1 cellular context compared by ENCODE assay signal in the genomic region with DNA sequence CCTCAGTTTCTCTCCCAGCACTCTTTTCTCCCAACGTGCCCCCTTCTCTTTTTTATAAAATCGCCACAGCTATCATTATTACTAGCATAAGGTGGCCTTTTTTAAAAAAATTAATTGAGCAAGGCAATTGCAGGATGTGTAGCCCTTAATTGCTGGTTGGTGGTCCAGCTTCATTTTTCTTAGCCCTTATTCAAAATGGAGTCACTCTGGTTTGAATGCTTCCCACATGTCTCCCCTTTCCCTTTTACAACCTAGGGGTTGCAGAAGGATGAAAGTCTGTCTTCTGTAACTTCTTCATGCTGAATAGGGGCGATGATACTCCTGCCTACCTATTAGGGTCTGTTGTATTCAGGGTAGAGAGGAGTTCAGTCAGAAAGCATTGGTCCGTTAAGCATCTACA.
TF ChIP-seq lines count a peak whose summit lies in the region.

No MANE protein-coding gene starts in this region.

TF ChIP-seq in K562, 482 proteins besides CTCF, POLR2A, EP300 and RAD21 (continued from another document and continues in another):
- TF ChIP-seq, protein P1, sequence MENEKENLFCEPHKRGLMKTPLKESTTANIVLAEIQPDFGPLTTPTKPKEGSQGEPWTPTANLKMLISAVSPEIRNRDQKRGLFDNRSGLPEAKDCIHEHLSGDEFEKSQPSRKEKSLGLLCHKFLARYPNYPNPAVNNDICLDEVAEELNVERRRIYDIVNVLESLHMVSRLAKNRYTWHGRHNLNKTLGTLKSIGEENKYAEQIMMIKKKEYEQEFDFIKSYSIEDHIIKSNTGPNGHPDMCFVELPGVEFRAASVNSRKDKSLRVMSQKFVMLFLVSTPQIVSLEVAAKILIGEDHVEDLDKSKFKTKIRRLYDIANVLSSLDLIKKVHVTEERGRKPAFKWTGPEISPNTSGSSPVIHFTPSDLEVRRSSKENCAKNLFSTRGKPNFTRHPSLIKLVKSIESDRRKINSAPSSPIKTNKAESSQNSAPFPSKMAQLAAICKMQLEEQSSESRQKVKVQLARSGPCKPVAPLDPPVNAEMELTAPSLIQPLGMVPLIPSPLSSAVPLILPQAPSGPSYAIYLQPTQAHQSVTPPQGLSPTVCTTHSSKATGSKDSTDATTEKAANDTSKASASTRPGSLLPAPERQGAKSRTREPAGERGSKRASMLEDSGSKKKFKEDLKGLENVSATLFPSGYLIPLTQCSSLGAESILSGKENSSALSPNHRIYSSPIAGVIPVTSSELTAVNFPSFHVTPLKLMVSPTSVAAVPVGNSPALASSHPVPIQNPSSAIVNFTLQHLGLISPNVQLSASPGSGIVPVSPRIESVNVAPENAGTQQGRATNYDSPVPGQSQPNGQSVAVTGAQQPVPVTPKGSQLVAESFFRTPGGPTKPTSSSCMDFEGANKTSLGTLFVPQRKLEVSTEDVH (IDR thresholded peaks at IDR 0.05; ENCODE audit: low read depth, partially characterized antibody) = no peak
- TF ChIP-seq PCBP1 (IDR thresholded peaks at IDR 0.05; ENCODE audit: low read depth, low read length, poor library complexity, severe bottlenecking) = no peak
- no peak for TF ChIP-seq EWSR1 (IDR thresholded peaks at IDR 0.05; ENCODE audit: borderline replicate concordance, low read depth, partially characterized antibody)
- TF ChIP-seq PHB (CRISPR knock-in tag; IDR thresholded peaks at IDR 0.05) = no peak
- no peak for TF ChIP-seq ZNF143 (CRISPR knock-in tag; IDR thresholded peaks at IDR 0.05)
- no peak for TF ChIP-seq PML (IDR thresholded peaks at IDR 0.05; ENCODE audit: low read length)
- TF ChIP-seq, protein P2, sequence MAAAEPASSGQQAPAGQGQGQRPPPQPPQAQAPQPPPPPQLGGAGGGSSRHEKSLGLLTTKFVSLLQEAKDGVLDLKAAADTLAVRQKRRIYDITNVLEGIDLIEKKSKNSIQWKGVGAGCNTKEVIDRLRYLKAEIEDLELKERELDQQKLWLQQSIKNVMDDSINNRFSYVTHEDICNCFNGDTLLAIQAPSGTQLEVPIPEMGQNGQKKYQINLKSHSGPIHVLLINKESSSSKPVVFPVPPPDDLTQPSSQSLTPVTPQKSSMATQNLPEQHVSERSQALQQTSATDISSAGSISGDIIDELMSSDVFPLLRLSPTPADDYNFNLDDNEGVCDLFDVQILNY (CRISPR knock-in tag; IDR thresholded peaks at IDR 0.05) = no peak
- TF ChIP-seq, protein P3, sequence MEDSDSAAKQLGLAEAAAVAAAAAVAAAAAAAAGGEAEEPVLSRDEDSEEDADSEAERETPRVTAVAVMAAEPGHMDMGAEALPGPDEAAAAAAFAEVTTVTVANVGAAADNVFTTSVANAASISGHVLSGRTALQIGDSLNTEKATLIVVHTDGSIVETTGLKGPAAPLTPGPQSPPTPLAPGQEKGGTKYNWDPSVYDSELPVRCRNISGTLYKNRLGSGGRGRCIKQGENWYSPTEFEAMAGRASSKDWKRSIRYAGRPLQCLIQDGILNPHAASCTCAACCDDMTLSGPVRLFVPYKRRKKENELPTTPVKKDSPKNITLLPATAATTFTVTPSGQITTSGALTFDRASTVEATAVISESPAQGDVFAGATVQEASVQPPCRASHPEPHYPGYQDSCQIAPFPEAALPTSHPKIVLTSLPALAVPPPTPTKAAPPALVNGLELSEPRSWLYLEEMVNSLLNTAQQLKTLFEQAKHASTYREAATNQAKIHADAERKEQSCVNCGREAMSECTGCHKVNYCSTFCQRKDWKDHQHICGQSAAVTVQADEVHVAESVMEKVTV (CRISPR knock-in tag; IDR thresholded peaks at IDR 0.05) = no peak
- TF ChIP-seq TAF1 (IDR thresholded peaks at IDR 0.05; ENCODE audit: control insufficient read depth, extremely low read depth, insufficient read depth, low read length, severe bottlenecking) = no peak
- peak; percentile 63; the same call in 1 of the 2 replicates for TF ChIP-seq KLF6 (CRISPR knock-in tag; IDR thresholded peaks at IDR 0.05; ENCODE audit: borderline replicate concordance)
- TF ChIP-seq, protein P4, sequence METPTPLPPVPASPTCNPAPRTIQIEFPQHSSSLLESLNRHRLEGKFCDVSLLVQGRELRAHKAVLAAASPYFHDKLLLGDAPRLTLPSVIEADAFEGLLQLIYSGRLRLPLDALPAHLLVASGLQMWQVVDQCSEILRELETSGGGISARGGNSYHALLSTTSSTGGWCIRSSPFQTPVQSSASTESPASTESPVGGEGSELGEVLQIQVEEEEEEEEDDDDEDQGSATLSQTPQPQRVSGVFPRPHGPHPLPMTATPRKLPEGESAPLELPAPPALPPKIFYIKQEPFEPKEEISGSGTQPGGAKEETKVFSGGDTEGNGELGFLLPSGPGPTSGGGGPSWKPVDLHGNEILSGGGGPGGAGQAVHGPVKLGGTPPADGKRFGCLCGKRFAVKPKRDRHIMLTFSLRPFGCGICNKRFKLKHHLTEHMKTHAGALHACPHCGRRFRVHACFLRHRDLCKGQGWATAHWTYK (CRISPR knock-in tag; IDR thresholded peaks at IDR 0.05) = 0 out of 2 replicates have a peak, but pooled peaks have one; percentile 32
- peak; percentile 72; the same call in 1 of the 2 replicates for TF ChIP-seq TEAD2 (tag; IDR thresholded peaks at IDR 0.05)
- TF ChIP-seq PHTF2 (CRISPR knock-in tag; IDR thresholded peaks at IDR 0.05) = no peak
- no peak for TF ChIP-seq CC2D1A (IDR thresholded peaks at IDR 0.05)
- no peak for TF ChIP-seq RB1 (IDR thresholded peaks at IDR 0.05; ENCODE audit: low read depth)
- TF ChIP-seq, protein P5, sequence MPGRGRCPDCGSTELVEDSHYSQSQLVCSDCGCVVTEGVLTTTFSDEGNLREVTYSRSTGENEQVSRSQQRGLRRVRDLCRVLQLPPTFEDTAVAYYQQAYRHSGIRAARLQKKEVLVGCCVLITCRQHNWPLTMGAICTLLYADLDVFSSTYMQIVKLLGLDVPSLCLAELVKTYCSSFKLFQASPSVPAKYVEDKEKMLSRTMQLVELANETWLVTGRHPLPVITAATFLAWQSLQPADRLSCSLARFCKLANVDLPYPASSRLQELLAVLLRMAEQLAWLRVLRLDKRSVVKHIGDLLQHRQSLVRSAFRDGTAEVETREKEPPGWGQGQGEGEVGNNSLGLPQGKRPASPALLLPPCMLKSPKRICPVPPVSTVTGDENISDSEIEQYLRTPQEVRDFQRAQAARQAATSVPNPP (IDR thresholded peaks at IDR 0.05; ENCODE audit: borderline replicate concordance, insufficient read depth, insufficient read length) = no peak
- TF ChIP-seq ZNF699 (CRISPR knock-in tag; IDR thresholded peaks at IDR 0.05; ENCODE audit: insufficient replicate concordance) = no peak
- TF ChIP-seq, protein P6, sequence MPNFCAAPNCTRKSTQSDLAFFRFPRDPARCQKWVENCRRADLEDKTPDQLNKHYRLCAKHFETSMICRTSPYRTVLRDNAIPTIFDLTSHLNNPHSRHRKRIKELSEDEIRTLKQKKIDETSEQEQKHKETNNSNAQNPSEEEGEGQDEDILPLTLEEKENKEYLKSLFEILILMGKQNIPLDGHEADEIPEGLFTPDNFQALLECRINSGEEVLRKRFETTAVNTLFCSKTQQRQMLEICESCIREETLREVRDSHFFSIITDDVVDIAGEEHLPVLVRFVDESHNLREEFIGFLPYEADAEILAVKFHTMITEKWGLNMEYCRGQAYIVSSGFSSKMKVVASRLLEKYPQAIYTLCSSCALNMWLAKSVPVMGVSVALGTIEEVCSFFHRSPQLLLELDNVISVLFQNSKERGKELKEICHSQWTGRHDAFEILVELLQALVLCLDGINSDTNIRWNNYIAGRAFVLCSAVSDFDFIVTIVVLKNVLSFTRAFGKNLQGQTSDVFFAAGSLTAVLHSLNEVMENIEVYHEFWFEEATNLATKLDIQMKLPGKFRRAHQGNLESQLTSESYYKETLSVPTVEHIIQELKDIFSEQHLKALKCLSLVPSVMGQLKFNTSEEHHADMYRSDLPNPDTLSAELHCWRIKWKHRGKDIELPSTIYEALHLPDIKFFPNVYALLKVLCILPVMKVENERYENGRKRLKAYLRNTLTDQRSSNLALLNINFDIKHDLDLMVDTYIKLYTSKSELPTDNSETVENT (CRISPR knock-in tag; IDR thresholded peaks at IDR 0.05) = no peak
- TF ChIP-seq, protein P7, sequence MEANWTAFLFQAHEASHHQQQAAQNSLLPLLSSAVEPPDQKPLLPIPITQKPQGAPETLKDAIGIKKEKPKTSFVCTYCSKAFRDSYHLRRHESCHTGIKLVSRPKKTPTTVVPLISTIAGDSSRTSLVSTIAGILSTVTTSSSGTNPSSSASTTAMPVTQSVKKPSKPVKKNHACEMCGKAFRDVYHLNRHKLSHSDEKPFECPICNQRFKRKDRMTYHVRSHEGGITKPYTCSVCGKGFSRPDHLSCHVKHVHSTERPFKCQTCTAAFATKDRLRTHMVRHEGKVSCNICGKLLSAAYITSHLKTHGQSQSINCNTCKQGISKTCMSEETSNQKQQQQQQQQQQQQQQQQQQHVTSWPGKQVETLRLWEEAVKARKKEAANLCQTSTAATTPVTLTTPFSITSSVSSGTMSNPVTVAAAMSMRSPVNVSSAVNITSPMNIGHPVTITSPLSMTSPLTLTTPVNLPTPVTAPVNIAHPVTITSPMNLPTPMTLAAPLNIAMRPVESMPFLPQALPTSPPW (CRISPR knock-in tag; IDR thresholded peaks at IDR 0.05) = no peak
- peak; percentile 80 for TF ChIP-seq MEF2D (tag; conservative IDR thresholded peaks at IDR 0.05; ENCODE audit: low read depth)
- 0 out of 2 replicates have a peak, but pooled peaks have one; percentile 42 for TF ChIP-seq ZNF197 (CRISPR knock-in tag; IDR thresholded peaks at IDR 0.05; ENCODE audit: low read depth)
- no peak for TF ChIP-seq SP1 (CRISPR knock-in tag; IDR thresholded peaks at IDR 0.05)
- 0 out of 2 replicates have a peak, but pooled peaks have one; percentile 46 for TF ChIP-seq ZNF583 (CRISPR knock-in tag; IDR thresholded peaks at IDR 0.05)
- no peak for TF ChIP-seq HNRNPLL (IDR thresholded peaks at IDR 0.05; ENCODE audit: low read depth, low read length, poor library complexity, severe bottlenecking)
- no peak for TF ChIP-seq ZNF696 (CRISPR knock-in tag; conservative IDR thresholded peaks at IDR 0.05)
- no peak for TF ChIP-seq ZNF785 (CRISPR knock-in tag; IDR thresholded peaks at IDR 0.05)
- TF ChIP-seq DMBX1 (CRISPR knock-in tag; IDR thresholded peaks at IDR 0.05; ENCODE audit: borderline replicate concordance) = peak; percentile 94
- no peak for TF ChIP-seq SNIP1 (IDR thresholded peaks at IDR 0.05; ENCODE audit: low read depth)
- TF ChIP-seq PTRF (tag; IDR thresholded peaks at IDR 0.05) = peak; percentile 81
- no peak for TF ChIP-seq BCL6 (CRISPR knock-in tag; IDR thresholded peaks at IDR 0.05)
- TF ChIP-seq RBFOX2 (IDR thresholded peaks at IDR 0.05; ENCODE audit: low read depth, low read length) = no peak
- no peak for TF ChIP-seq ZZZ3 (IDR thresholded peaks at IDR 0.05)
- TF ChIP-seq, protein P8, sequence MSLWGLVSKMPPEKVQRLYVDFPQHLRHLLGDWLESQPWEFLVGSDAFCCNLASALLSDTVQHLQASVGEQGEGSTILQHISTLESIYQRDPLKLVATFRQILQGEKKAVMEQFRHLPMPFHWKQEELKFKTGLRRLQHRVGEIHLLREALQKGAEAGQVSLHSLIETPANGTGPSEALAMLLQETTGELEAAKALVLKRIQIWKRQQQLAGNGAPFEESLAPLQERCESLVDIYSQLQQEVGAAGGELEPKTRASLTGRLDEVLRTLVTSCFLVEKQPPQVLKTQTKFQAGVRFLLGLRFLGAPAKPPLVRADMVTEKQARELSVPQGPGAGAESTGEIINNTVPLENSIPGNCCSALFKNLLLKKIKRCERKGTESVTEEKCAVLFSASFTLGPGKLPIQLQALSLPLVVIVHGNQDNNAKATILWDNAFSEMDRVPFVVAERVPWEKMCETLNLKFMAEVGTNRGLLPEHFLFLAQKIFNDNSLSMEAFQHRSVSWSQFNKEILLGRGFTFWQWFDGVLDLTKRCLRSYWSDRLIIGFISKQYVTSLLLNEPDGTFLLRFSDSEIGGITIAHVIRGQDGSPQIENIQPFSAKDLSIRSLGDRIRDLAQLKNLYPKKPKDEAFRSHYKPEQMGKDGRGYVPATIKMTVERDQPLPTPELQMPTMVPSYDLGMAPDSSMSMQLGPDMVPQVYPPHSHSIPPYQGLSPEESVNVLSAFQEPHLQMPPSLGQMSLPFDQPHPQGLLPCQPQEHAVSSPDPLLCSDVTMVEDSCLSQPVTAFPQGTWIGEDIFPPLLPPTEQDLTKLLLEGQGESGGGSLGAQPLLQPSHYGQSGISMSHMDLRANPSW (CRISPR knock-in tag; IDR thresholded peaks at IDR 0.05) = no peak
- TF ChIP-seq MAFG (tag; conservative IDR thresholded peaks at IDR 0.05) = no peak
- TF ChIP-seq CXXC5 (CRISPR knock-in tag; IDR thresholded peaks at IDR 0.05) = peak; percentile 66
- TF ChIP-seq NR4A1 (CRISPR knock-in tag; IDR thresholded peaks at IDR 0.05) = no peak
- peak; percentile 80 for TF ChIP-seq NR4A1 (tag; IDR thresholded peaks at IDR 0.05)
- TF ChIP-seq SMARCA5 (IDR thresholded peaks at IDR 0.05) = no peak
- no peak for TF ChIP-seq ZNF282 (CRISPR knock-in tag; IDR thresholded peaks at IDR 0.05)
- TF ChIP-seq NR2C1 (IDR thresholded peaks at IDR 0.05) = no peak
- peak; percentile 56 for TF ChIP-seq NR2C1 (tag; IDR thresholded peaks at IDR 0.05)
- TF ChIP-seq CBX8 (IDR thresholded peaks at IDR 0.05; ENCODE audit: borderline replicate concordance, extremely low read depth, low read depth, low read length, poor library complexity, severe bottlenecking) = no peak
- TF ChIP-seq, protein P9, sequence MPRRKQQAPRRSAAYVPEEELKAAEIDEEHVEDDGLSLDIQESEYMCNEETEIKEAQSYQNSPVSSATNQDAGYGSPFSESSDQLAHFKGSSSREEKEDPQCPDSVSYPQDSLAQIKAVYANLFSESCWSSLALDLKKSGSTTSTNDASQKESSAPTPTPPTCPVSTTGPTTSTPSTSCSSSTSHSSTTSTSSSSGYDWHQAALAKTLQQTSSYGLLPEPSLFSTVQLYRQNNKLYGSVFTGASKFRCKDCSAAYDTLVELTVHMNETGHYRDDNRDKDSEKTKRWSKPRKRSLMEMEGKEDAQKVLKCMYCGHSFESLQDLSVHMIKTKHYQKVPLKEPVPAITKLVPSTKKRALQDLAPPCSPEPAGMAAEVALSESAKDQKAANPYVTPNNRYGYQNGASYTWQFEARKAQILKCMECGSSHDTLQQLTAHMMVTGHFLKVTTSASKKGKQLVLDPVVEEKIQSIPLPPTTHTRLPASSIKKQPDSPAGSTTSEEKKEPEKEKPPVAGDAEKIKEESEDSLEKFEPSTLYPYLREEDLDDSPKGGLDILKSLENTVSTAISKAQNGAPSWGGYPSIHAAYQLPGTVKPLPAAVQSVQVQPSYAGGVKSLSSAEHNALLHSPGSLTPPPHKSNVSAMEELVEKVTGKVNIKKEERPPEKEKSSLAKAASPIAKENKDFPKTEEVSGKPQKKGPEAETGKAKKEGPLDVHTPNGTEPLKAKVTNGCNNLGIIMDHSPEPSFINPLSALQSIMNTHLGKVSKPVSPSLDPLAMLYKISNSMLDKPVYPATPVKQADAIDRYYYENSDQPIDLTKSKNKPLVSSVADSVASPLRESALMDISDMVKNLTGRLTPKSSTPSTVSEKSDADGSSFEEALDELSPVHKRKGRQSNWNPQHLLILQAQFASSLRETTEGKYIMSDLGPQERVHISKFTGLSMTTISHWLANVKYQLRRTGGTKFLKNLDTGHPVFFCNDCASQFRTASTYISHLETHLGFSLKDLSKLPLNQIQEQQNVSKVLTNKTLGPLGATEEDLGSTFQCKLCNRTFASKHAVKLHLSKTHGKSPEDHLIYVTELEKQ (CRISPR knock-in tag; IDR thresholded peaks at IDR 0.05) = 0 out of 2 replicates have a peak, but pooled peaks have one; percentile 58
- TF ChIP-seq, protein P10, sequence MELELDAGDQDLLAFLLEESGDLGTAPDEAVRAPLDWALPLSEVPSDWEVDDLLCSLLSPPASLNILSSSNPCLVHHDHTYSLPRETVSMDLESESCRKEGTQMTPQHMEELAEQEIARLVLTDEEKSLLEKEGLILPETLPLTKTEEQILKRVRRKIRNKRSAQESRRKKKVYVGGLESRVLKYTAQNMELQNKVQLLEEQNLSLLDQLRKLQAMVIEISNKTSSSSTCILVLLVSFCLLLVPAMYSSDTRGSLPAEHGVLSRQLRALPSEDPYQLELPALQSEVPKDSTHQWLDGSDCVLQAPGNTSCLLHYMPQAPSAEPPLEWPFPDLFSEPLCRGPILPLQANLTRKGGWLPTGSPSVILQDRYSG (tag; conservative IDR thresholded peaks at IDR 0.05; ENCODE audit: low read depth) = peak; percentile 84; the same call in 1 of the 2 replicates
